In the genomic region with DNA sequence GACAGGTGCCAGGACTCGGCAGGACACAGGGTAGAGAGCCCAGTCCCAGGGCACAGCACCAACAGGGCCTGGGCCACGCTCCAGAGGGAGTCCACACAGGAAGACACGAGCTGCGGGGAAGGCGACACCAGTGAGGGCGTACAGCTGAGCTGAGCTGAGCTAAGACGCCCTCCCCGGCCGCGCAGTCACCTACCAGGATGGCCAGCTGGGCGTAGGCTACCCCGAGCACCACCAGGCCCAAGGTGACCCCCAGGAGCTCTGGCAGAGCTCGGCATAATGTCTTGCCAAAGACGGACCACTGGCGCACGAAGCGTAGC, we compare ENCODE assay signal across 13 cellular contexts. TPM values are rescaled to one million over a fixed set of nuclear protein-coding genes. Genes with fewer than 3 reads are reported as not detected.
DNase-seq lines count a peak whose midpoint lies in the region; ATAC-seq and TF ChIP-seq lines count a peak whose summit lies in the region.
"Had no signal": no experiment of that assay in that cellular context is flagged by ENCODE, and none has a peak within 500 bp of the region (broad histone marks: within the 10 kb centered on the region; RNA-seq: fewer than 3 reads in every experiment).

No MANE protein-coding gene starts in this region.

- no peaks in the 10 kb centered on the region for H3K9me3 Mint-ChIP-seq in WTC11
- H3K9me3 Mint-ChIP-seq: activated T-cell treated with anti-CD3 and anti-CD28 coated beads, Interleukin-2, amount 50 U/mL, for 72 hours; CD4-positive, alpha-beta memory T cell; immature natural killer cell; stimulated activated effector memory CD8-positive, alpha-beta T cell treated with anti-CD3 and anti-CD28 coated beads, Interleukin-12 subunit alpha, Interleukin-12 subunit beta, amount 100 ng/mL, for 72 hours had no signal

- H3K27ac Mint-ChIP-seq in WTC11, result no peak overlapping the region
- H3K27ac Mint-ChIP-seq: activated T-cell treated with anti-CD3 and anti-CD28 coated beads, Interleukin-2, amount 50 U/mL, for 72 hours; immature natural killer cell; stimulated activated effector memory CD8-positive, alpha-beta T cell treated with anti-CD3 and anti-CD28 coated beads, Interleukin-12 subunit alpha, Interleukin-12 subunit beta, amount 100 ng/mL, for 72 hours had no signal

- H3K9me3 ChIP-seq in heart right ventricle (no peaks in the 10 kb centered on the region), thyroid gland (no peaks in the 10 kb centered on the region)
- H3K9me3 ChIP-seq: neutrophil had no signal

- no peak overlapping the region for H3K23ac ChIP-seq in mesendoderm (ENCODE audit: low read length)

- intact Hi-C loops in heart right ventricle (cut with DNase I) (no loop called here), thyroid gland (cut with DNase I) (no loop called here)

- no peak overlapping the region for H2AK5ac ChIP-seq in mesendoderm (ENCODE audit: low read length)

- POLR2A ChIA-PET in WTC11 (lab: Charles Lee), result interaction anchor here (0.8 to 1.9 kb wide), 6 partner anchors 22 to 126 kb away, joined by 3 to 6 read pairs (median 4); partner anchors contain the start of genes NTHL1, RPS2, TRAF7 and TSC2

- no peak overlapping the region for H3K18ac ChIP-seq in mesendoderm (ENCODE audit: low read length)

- H2BK15ac ChIP-seq in mesendoderm (replicated peaks; ENCODE audit: low read depth), result no peak overlapping the region

- H3K36me3 ChIP-seq in heart right ventricle (peaks cover 0 to 96% (median 72%) of the 10 kb centered on the region in 9 donors), mesendoderm (ENCODE audit: control insufficient read depth, insufficient read depth, low read length) (peaks cover 2% of the 10 kb centered on the region), thyroid gland (peaks cover 30 to 32% of the 10 kb centered on the region in 2 donors)

- no peak overlapping the region for H4K5ac ChIP-seq in mesendoderm (ENCODE audit: low read length)

- H2BK120ac ChIP-seq in mesendoderm (ENCODE audit: low read depth, low read length), result no peak overlapping the region

- H3K79me1 ChIP-seq in mesendoderm (ENCODE audit: low read length), result no peaks in the 10 kb centered on the region

- no peak overlapping the region for H3K4me2 ChIP-seq in mesendoderm (ENCODE audit: low read length)

- peak overlapping the region in 5 of 10 donors; percentile 2 to 24 (median 11) for H3K4me3 ChIP-seq in heart right ventricle
- no peak overlapping the region for H3K4me3 ChIP-seq in mesendoderm (ENCODE audit: low read length)
- H3K4me3 ChIP-seq in thyroid gland (replicated peaks in 1 of 3), result no peak overlapping the region

- no peaks in the 10 kb centered on the region for H3K79me2 ChIP-seq in mesendoderm (ENCODE audit: control insufficient read depth, insufficient read depth, low read length)

- H3K4me1 ChIP-seq in heart right ventricle (peaks cover 0 to 16% (median 0%) of the 10 kb centered on the region in 9 donors), mesendoderm (ENCODE audit: control insufficient read depth, low read depth, low read length) (peaks cover 1% of the 10 kb centered on the region), thyroid gland (peaks cover 17 to 18% of the 10 kb centered on the region in 2 donors)

- H3K36me3 Mint-ChIP-seq in WTC11, result peaks cover 3% of the 10 kb centered on the region; the same call in 1 of the 2 replicates

- no peaks in the 10 kb centered on the region for H3K27me3 Mint-ChIP-seq in WTC11 (ENCODE audit: low read depth)
- H3K27me3 Mint-ChIP-seq: CD4-positive, alpha-beta memory T cell had no signal

- no peaks in the 10 kb centered on the region for H3K4me1 Mint-ChIP-seq in WTC11
- H3K4me1 Mint-ChIP-seq: CD4-positive, alpha-beta memory T cell; immature natural killer cell; stimulated activated effector memory CD8-positive, alpha-beta T cell treated with anti-CD3 and anti-CD28 coated beads, Interleukin-12 subunit alpha, Interleukin-12 subunit beta, amount 100 ng/mL, for 72 hours had no signal

- H3K56ac ChIP-seq in mesendoderm (ENCODE audit: low read length), result peak overlapping the region; percentile 70

- peak; percentile 0 for ATAC-seq in WTC11
- ATAC-seq in heart right ventricle, result peak; percentile 16 to 62 (median 31)
- no peak for ATAC-seq in GM21381 (IDR thresholded peaks at IDR 0.05; ENCODE audit: unreplicated experiment)

- H4K8ac ChIP-seq in mesendoderm (ENCODE audit: low read depth, low read length), result no peak overlapping the region

- H3K27ac ChIP-seq in heart right ventricle (peak overlapping the region in 9 of 10 donors; percentile 71 to 88 (median 78)), mesendoderm (ENCODE audit: low read depth, low read length) (no peak overlapping the region), thyroid gland (peak overlapping the region; percentile 68 to 84 (median 84))
- H3K27ac ChIP-seq: neutrophil had no signal

- peak overlapping the region; percentile 55 for H3K4me3 Mint-ChIP-seq in WTC11
- H3K4me3 Mint-ChIP-seq: activated T-cell treated with anti-CD3 and anti-CD28 coated beads, Interleukin-2, amount 50 U/mL, for 72 hours; immature natural killer cell; stimulated activated effector memory CD8-positive, alpha-beta T cell treated with anti-CD3 and anti-CD28 coated beads, Interleukin-12 subunit alpha, Interleukin-12 subunit beta, amount 100 ng/mL, for 72 hours had no signal

- 65 to 75% methylated on average over 17 of the region's 17 CpGs for WGBS in heart right ventricle, 2 donors
- no CpG with 5 or more reads among the region's 17 CpGs for WGBS in mesendoderm (ENCODE audit: extremely low coverage, insufficient coverage, low lambda C conversion rate)
- WGBS in thyroid gland, 2 donors, result 86 to 88% methylated on average over 6 to 7 of the region's 17 CpGs

- H3K4ac ChIP-seq in mesendoderm (ENCODE audit: low read depth, low read length), result no peak overlapping the region

- no peak for DNase-seq in WTC11 (ENCODE audit: low spot score)
- peak in 1 of 2 donors; percentile 58 for DNase-seq in heart right ventricle
- no peak for DNase-seq in mesendoderm
- peak; percentile 30 to 41 for DNase-seq in thyroid gland
- DNase-seq in DMS79 (lab: John Stamatoyannopoulos, UW), result no peak
- no peak for DNase-seq in NCI-H2029 (lab: John Stamatoyannopoulos, UW)
- DNase-seq: immature natural killer cell, MM.1S had no signal

- no peak for TF ChIP-seq POLR2A in thyroid gland (IDR thresholded peaks at IDR 0.05)

- CTCF ChIA-PET in WTC11 (lab: Charles Lee), result interaction anchor here (0.7 to 5.8 kb wide), 24 partner anchors 15 to 308 kb away, joined by 3 to 73 read pairs (median 6); partner anchors contain the start of genes ECI1, NHERF2, NOXO1 and NPW

- peak overlapping the region; percentile 73 for H3K9ac ChIP-seq in mesendoderm (ENCODE audit: low read length)

- H2BK5ac ChIP-seq in mesendoderm (ENCODE audit: low read length), result no peak overlapping the region

- TF ChIP-seq CTCF in WTC11 (IDR thresholded peaks at IDR 0.05) (no peak), heart right ventricle (IDR thresholded peaks at IDR 0.05) (no peak), thyroid gland (IDR thresholded peaks at IDR 0.05) (no peak)

- no peaks in the 10 kb centered on the region for H3K27me3 ChIP-seq in heart right ventricle
- no peaks in the 10 kb centered on the region for H3K27me3 ChIP-seq in mesendoderm (ENCODE audit: insufficient read depth, low read length, poor library complexity)
- no peaks in the 10 kb centered on the region for H3K27me3 ChIP-seq in thyroid gland
- H3K27me3 ChIP-seq: neutrophil had no signal

TF ChIP-seq in WTC11, 78 proteins besides CTCF, POLR2A, EP300 and RAD21 (continues in another document):
- TF ChIP-seq, protein P1, sequence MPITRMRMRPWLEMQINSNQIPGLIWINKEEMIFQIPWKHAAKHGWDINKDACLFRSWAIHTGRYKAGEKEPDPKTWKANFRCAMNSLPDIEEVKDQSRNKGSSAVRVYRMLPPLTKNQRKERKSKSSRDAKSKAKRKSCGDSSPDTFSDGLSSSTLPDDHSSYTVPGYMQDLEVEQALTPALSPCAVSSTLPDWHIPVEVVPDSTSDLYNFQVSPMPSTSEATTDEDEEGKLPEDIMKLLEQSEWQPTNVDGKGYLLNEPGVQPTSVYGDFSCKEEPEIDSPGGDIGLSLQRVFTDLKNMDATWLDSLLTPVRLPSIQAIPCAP (CRISPR knock-in tag; IDR thresholded peaks at IDR 0.05), result no peak
- TF ChIP-seq ZBTB43 (CRISPR knock-in tag; IDR thresholded peaks at IDR 0.05) (no peak), ESRRA (CRISPR knock-in tag; IDR thresholded peaks at IDR 0.05; ENCODE audit: borderline replicate concordance) (no peak)

RNA-seq across cellular contexts. Expression of gene TSC2, which starts 42.7 kb away (rescaled TPM):
- total RNA-seq in WTC11 (2021), result 103 to 134 TPM (median 117 TPM) in 3 replicates
- 10 to 100 TPM; 54.7 to 87.0 (median 71.5) TPM for total RNA-seq in heart right ventricle
- 10 to 100 TPM; 28.8 to 83.3 TPM for polyA plus RNA-seq in heart right ventricle
- polyA plus RNA-seq in mesendoderm (2013, experiment 1 of 2), result 42.5 TPM
- 41.1 TPM for polyA plus RNA-seq in mesendoderm (2013, experiment 2 of 2)
- 100 to 1,000 TPM; 101 to 148 (median 109) TPM for total RNA-seq in thyroid gland

RNA-seq across cellular contexts. Expression of gene NTHL1, which starts 42.8 kb away (rescaled TPM):
- total RNA-seq in WTC11 (2021) (90.5 to 93.4 TPM (median 93.3 TPM) in 3 replicates), heart right ventricle (10 to 100 TPM in 8 of 10 donors, 1 to 10 TPM in 2; 9.8 to 24.9 (median 12.3) TPM), thyroid gland (10 to 100 TPM in 3 of 4 donors, 1 to 10 TPM in 1; 6.1 to 38.7 (median 25.0) TPM)
- 10 to 100 TPM; 16.1 to 51.9 TPM for polyA plus RNA-seq in heart right ventricle
- 36.8 TPM for polyA plus RNA-seq in mesendoderm (2013, experiment 1 of 2)
- 36.0 TPM for polyA plus RNA-seq in mesendoderm (2013, experiment 2 of 2)

RNA-seq across cellular contexts. Expression of gene PKD1, which starts 45.3 kb away (rescaled TPM):
- total RNA-seq in WTC11 (2021) (96.8 to 102 TPM (median 98.9 TPM) in 3 replicates), heart right ventricle (100 to 1,000 TPM in 6 of 10 donors, 10 to 100 TPM in 4; 79.3 to 122 (median 104) TPM), thyroid gland (100 to 1,000 TPM in 1 of 4 donors, 10 to 100 TPM in 3; 66.9 to 153 (median 87.7) TPM)
- polyA plus RNA-seq in heart right ventricle, result 100 to 1,000 TPM in 1 of 2 donors, 10 to 100 TPM in 1; 76.7 to 114 TPM
- polyA plus RNA-seq in mesendoderm (2013, experiment 1 of 2), result 15.0 TPM
- 15.3 TPM for polyA plus RNA-seq in mesendoderm (2013, experiment 2 of 2)

RNA-seq across cellular contexts. Expression of gene RAB26, which starts 58.0 kb away (rescaled TPM):
- total RNA-seq in WTC11 (2021), result 6.2 to 7.3 TPM (median 6.9 TPM) in 3 replicates
- 1 to 10 TPM in 8 of 10 donors, under 1 TPM in 2; 0.74 to 4.3 (median 1.6) TPM for total RNA-seq in heart right ventricle
- polyA plus RNA-seq in heart right ventricle, result 1 to 10 TPM in 1 of 2 donors, under 1 TPM in 1; 0.26 to 6.4 TPM
- polyA plus RNA-seq in mesendoderm (2013, experiment 1 of 2), result 1.9 TPM
- polyA plus RNA-seq in mesendoderm (2013, experiment 2 of 2), result 1.3 TPM
- 1 to 10 TPM in 1 of 4 donors, under 1 TPM in 2, not detected in 1; 0.40 to 1.6 (median 0.89) TPM for total RNA-seq in thyroid gland

Comparison
In these comparisons a context has a peak if more than half of its experiments do, and no peak if none do; other contexts are left out.
1. DNase-seq: peak in thyroid gland (2 of 2); none in WTC11 (single experiment), mesendoderm (single experiment), DMS79 (single experiment) and NCI-H2029 (single experiment).